In genomic region chr11:127651175-127651887, GRCh38 we compare ENCODE assay signal across 16 cellular contexts.
DNase-seq lines count a peak whose midpoint lies in the region; ATAC-seq and TF ChIP-seq lines count a peak whose summit lies in the region.
"Had no signal": no experiment of that assay in that cellular context is flagged by ENCODE, and none has a peak within 500 bp of the region (broad histone marks: within the 10 kb centered on the region; RNA-seq: fewer than 3 reads in every experiment).

No MANE protein-coding gene starts in this region.

- no peak overlapping the region for H3K4me3 Mint-ChIP-seq in stimulated activated effector memory CD8-positive, alpha-beta T cell treated with anti-CD3 and anti-CD28 coated beads, Interleukin-12 subunit alpha, Interleukin-12 subunit beta, amount 100 ng/mL, for 72 hours
- H3K4me3 Mint-ChIP-seq: activated CD8-positive, alpha-beta T cell treated with anti-CD3 and anti-CD28 coated beads for 36 hours; natural killer cell had no signal

- peak; percentile 45 for ATAC-seq in stimulated activated effector memory CD8-positive, alpha-beta T cell treated with anti-CD3 and anti-CD28 coated beads, Interleukin-12 subunit alpha, Interleukin-12 subunit beta, amount 100 ng/mL, for 72 hours
- no peak for ATAC-seq in left lobe of liver
- ATAC-seq: activated CD8-positive, alpha-beta T cell treated with anti-CD3 and anti-CD28 coated beads for 36 hours; natural killer cell had no signal

- no peak overlapping the region for H3K27ac Mint-ChIP-seq in stimulated activated effector memory CD8-positive, alpha-beta T cell treated with anti-CD3 and anti-CD28 coated beads, Interleukin-12 subunit alpha, Interleukin-12 subunit beta, amount 100 ng/mL, for 72 hours
- H3K27ac Mint-ChIP-seq: activated CD8-positive, alpha-beta T cell treated with anti-CD3 and anti-CD28 coated beads for 36 hours; natural killer cell had no signal

- H3K4me1 ChIP-seq in SJSA1 (replicated peaks), result peaks cover 14% of the 10 kb centered on the region
- H3K4me1 ChIP-seq: Caco-2 had no signal

- no peaks in the 10 kb centered on the region for H3K9me3 ChIP-seq in SJSA1 (replicated peaks)
- H3K9me3 ChIP-seq: Caco-2 had no signal

- H3K9me3 Mint-ChIP-seq in stimulated activated effector memory CD8-positive, alpha-beta T cell treated with anti-CD3 and anti-CD28 coated beads, Interleukin-12 subunit alpha, Interleukin-12 subunit beta, amount 100 ng/mL, for 72 hours, result peaks cover 3% of the 10 kb centered on the region
- H3K9me3 Mint-ChIP-seq: activated CD8-positive, alpha-beta T cell treated with anti-CD3 and anti-CD28 coated beads for 36 hours had no signal

- H3K4me1 Mint-ChIP-seq in stimulated activated effector memory CD8-positive, alpha-beta T cell treated with anti-CD3 and anti-CD28 coated beads, Interleukin-12 subunit alpha, Interleukin-12 subunit beta, amount 100 ng/mL, for 72 hours, result no peaks in the 10 kb centered on the region
- H3K4me1 Mint-ChIP-seq: natural killer cell had no signal

- DNase-seq in H4 (ENCODE audit: low spot score), result peak; percentile 49
- peak; percentile 41 to 59 for DNase-seq in SJSA1 (ENCODE audit: low read depth in 1 of 2, low spot score in 2 of 2)
- peak; percentile 28 for DNase-seq in fibroblast of mammary gland (ENCODE audit: low read depth)
- DNase-seq in stimulated activated effector memory CD8-positive, alpha-beta T cell treated with anti-CD3 and anti-CD28 coated beads, Interleukin-12 subunit alpha, Interleukin-12 subunit beta, amount 100 ng/mL, for 72 hours (ENCODE audit: low spot score in 2 of 2), result no peak
- no peak for DNase-seq in HuH-7 (ENCODE audit: low spot score)
- no peak for DNase-seq in NK-92 treated with Interleukin-12 subunit alpha and Interleukin-12 subunit beta, amount 100 ng/mL, for 24 hours (lab: John Stamatoyannopoulos, UW)
- no peak for DNase-seq in left lobe of liver (ENCODE audit: low spot score)
- DNase-seq: activated CD8-positive, alpha-beta T cell treated with anti-CD3 and anti-CD28 coated beads for 36 hours; activated gamma-delta T cell treated with Interleukin-2 at 50 U/mL for 16 hours; Caco-2; kidney; MV-4-11; natural killer cell; NCI-H345 had no signal

- peak overlapping the region; percentile 80 for H3K27ac ChIP-seq in SJSA1
- H3K27ac ChIP-seq: HL-60, skin epidermis had no signal

- H3K4me3 ChIP-seq in SJSA1 (no peak overlapping the region), fibroblast of mammary gland (ENCODE audit: control insufficient read depth, low read depth, low read length) (no peak overlapping the region)
- H3K4me3 ChIP-seq: skin epidermis had no signal

- TF ChIP-seq CTCF in fibroblast of mammary gland (conservative IDR thresholded peaks at IDR 0.05; ENCODE audit: control insufficient read depth, insufficient read depth, low read depth, low read length), result no peak

- H3K27me3 ChIP-seq in SJSA1 (replicated peaks), result no peaks in the 10 kb centered on the region

- no peaks in the 10 kb centered on the region for H3K36me3 ChIP-seq in SJSA1

- no peaks in the 10 kb centered on the region for H3K36me3 Mint-ChIP-seq in stimulated activated effector memory CD8-positive, alpha-beta T cell treated with anti-CD3 and anti-CD28 coated beads, Interleukin-12 subunit alpha, Interleukin-12 subunit beta, amount 100 ng/mL, for 72 hours
- H3K36me3 Mint-ChIP-seq: natural killer cell had no signal

Comparison
In these comparisons a context has a peak if more than half of its experiments do, and no peak if none do; other contexts are left out.
1. DNase-seq: peak in H4 (single experiment), SJSA1 (2 of 2) and fibroblast of mammary gland (single experiment); none in stimulated activated effector memory CD8-positive, alpha-beta T cell treated with anti-CD3 and anti-CD28 coated beads, Interleukin-12 subunit alpha, Interleukin-12 subunit beta, amount 100 ng/mL, for 72 hours (0 of 2), HuH-7 (single experiment), NK-92 treated with Interleukin-12 subunit alpha and Interleukin-12 subunit beta, amount 100 ng/mL, for 24 hours (single experiment) and left lobe of liver (single experiment).